In genomic region chr1:47089356-47089755, GRCh38 we compare ENCODE assay signal across 11 cellular contexts. TPM values are rescaled to one million over a fixed set of nuclear protein-coding genes. Genes with fewer than 3 reads are reported as not detected.
DNase-seq lines count a peak whose midpoint lies in the region; TF ChIP-seq lines count a peak whose summit lies in the region.
"Not testable (repeated sequence)": the region's sequence is repeated elsewhere in the genome, so short reads cannot be mapped to it uniquely, and the experiment has no call there.
"Had no signal": no experiment of that assay in that cellular context is flagged by ENCODE, and none has a peak within 500 bp of the region (broad histone marks: within the 10 kb centered on the region; RNA-seq: fewer than 3 reads in every experiment).

No MANE protein-coding gene starts in this region.

- H3K36me3 Mint-ChIP-seq in activated CD4-positive, alpha-beta memory T cell treated with anti-CD3 and anti-CD28 coated beads, Interleukin-2, amount 10 ng/mL, durations not matched to agents 7 days and 5 days (ENCODE audit: low read depth), result not testable (repeated sequence)

- H3K36me3 ChIP-seq in OCI-LY7 (ENCODE audit: insufficient read depth, low read length); parathyroid adenoma (ENCODE audit: control insufficient read depth, insufficient read depth, low read length); uterus: not testable (repeated sequence)

- H3K4me3 Mint-ChIP-seq in activated CD4-positive, alpha-beta memory T cell treated with anti-CD3 and anti-CD28 coated beads, Interleukin-2, amount 10 ng/mL, durations not matched to agents 7 days and 5 days, result not testable (repeated sequence)

- H3K9me3 Mint-ChIP-seq in activated CD4-positive, alpha-beta memory T cell treated with anti-CD3 and anti-CD28 coated beads, Interleukin-2, amount 10 ng/mL, durations not matched to agents 7 days and 5 days, result not testable (repeated sequence)

- not testable (repeated sequence) for H3K9me2 ChIP-seq in OCI-LY7 (ENCODE audit: insufficient read depth, low read length)

- H3K4me2 ChIP-seq in OCI-LY7 (ENCODE audit: low read length); parathyroid adenoma (ENCODE audit: low read length): not testable (repeated sequence)

- not testable (repeated sequence) for H3K27me3 ChIP-seq in parathyroid adenoma (ENCODE audit: control insufficient read depth, insufficient read depth, low read length); uterus

- not testable (repeated sequence) for H3K9me3 ChIP-seq in OCI-LY7 (ENCODE audit: low read length); parathyroid adenoma (ENCODE audit: control insufficient read depth, low read length); uterus

- H3K9ac ChIP-seq in parathyroid adenoma, result not testable (repeated sequence)

- not testable (repeated sequence) for H2AFZ ChIP-seq in OCI-LY7 (ENCODE audit: low read length); parathyroid adenoma

- not testable (repeated sequence) for H3K4me3 ChIP-seq in LNCaP clone FGC (ENCODE audit: low read depth, low read length); OCI-LY7 (ENCODE audit: low read depth, low read length, poor library complexity, severe bottlenecking); choroid plexus epithelial cell (ENCODE audit: low read depth, low read length); parathyroid adenoma (ENCODE audit: low read depth, low read length); uterus

- H3K4me1 Mint-ChIP-seq in activated CD4-positive, alpha-beta memory T cell treated with anti-CD3 and anti-CD28 coated beads, Interleukin-2, amount 10 ng/mL, durations not matched to agents 7 days and 5 days, result not testable (repeated sequence)

- H4K20me1 ChIP-seq in OCI-LY7 (ENCODE audit: insufficient read depth, low read length), result not testable (repeated sequence)

- H3K27ac Mint-ChIP-seq in activated CD4-positive, alpha-beta memory T cell treated with anti-CD3 and anti-CD28 coated beads, Interleukin-2, amount 10 ng/mL, durations not matched to agents 7 days and 5 days, result not testable (repeated sequence)

- not testable (repeated sequence) for BruUV-seq in OCI-LY7 (replicated peaks; lab: Mats Ljungman, UMichigan)

- TF ChIP-seq CTCF in LNCaP clone FGC (IDR thresholded peaks at IDR 0.05; ENCODE audit: control insufficient read depth, extremely low read depth, insufficient read depth) (peak; percentile 57), OCI-LY7 (conservative IDR thresholded peaks at IDR 0.05; ENCODE audit: low read length) (peak; percentile 68), choroid plexus epithelial cell (conservative IDR thresholded peaks at IDR 0.05; ENCODE audit: low read depth, low read length) (peak; percentile 45), parathyroid adenoma (IDR thresholded peaks at IDR 0.05) (peak; percentile 27), uterus (IDR thresholded peaks at IDR 0.05) (peak; percentile 11 to 38 (median 18))

- H3K27me3 Mint-ChIP-seq in activated CD4-positive, alpha-beta memory T cell treated with anti-CD3 and anti-CD28 coated beads, Interleukin-2, amount 10 ng/mL, durations not matched to agents 7 days and 5 days, result not testable (repeated sequence)

- H3K4me1 ChIP-seq in OCI-LY7 (ENCODE audit: insufficient read depth, low read length, poor library complexity, severe bottlenecking); parathyroid adenoma; uterus: not testable (repeated sequence)

- not testable (repeated sequence) for H3K79me2 ChIP-seq in OCI-LY7 (ENCODE audit: insufficient read depth, low read depth, low read length); parathyroid adenoma

- not testable (repeated sequence) for H3K27ac ChIP-seq in OCI-LY7 (ENCODE audit: low read depth, low read length, poor library complexity, severe bottlenecking); parathyroid adenoma; uterus

- POLR2A ChIA-PET in OCI-LY7 (lab: Charles Lee); activated CD4-positive, alpha-beta memory T cell treated with anti-CD3 and anti-CD28 coated beads, Interleukin-2, amount 10 ng/mL, durations not matched to agents 7 days and 5 days (lab: Charles Lee): not testable (repeated sequence)

- intact Hi-C loops in OCI-LY7 (cut with micrococcal nuclease; ENCODE audit: unreplicated experiment); uterus (cut with DNase I; ENCODE audit: low total_unique reads): not testable (repeated sequence)

- DNase-seq in EL (peak; percentile 18), OCI-LY7 (ENCODE audit: low spot score) (peak; percentile 44), choroid plexus epithelial cell (ENCODE audit: low read depth) (peak; percentile 56), inferior parietal cortex (ENCODE audit: extremely low spot score) (peak; percentile 9)
- not testable (repeated sequence) for DNase-seq in LNCaP clone FGC (ENCODE audit: low read depth); uterus
- peak; percentile 36 for DNase-seq in activated CD4-positive, alpha-beta memory T cell treated with anti-CD3 and anti-CD28 coated beads, Interleukin-2, amount 10 ng/mL, durations not matched to agents 7 days and 5 days

- CTCF ChIA-PET in OCI-LY7 (lab: Charles Lee; ENCODE audit: unreplicated experiment); activated CD4-positive, alpha-beta memory T cell treated with anti-CD3 and anti-CD28 coated beads, Interleukin-2, amount 10 ng/mL, durations not matched to agents 7 days and 5 days (lab: Charles Lee): not testable (repeated sequence)

- TF ChIP-seq POLR2A in uterus (IDR thresholded peaks at IDR 0.05), result not testable (repeated sequence)

RNA-seq across cellular contexts. Expression of gene CYP4Z1, which starts 22.3 kb away (rescaled TPM):
- total RNA-seq in OCI-LY7 (2014; rRNA removed; shearing (Covaris generic)), result not detected in 2 replicates
- total RNA-seq in OCI-LY7 (2022) (not detected in 2 replicates), uterus (1 to 10 TPM in 1 of 4 donors, under 1 TPM in 3; 0.41 to 1.8 (median 0.67) TPM)
- total RNA-seq in activated CD4-positive, alpha-beta memory T cell treated with anti-CD3 and anti-CD28 coated beads, Interleukin-2, amount 10 ng/mL, durations not matched to agents 7 days and 5 days, result not detected
- total RNA-seq: activated naive CD4-positive, alpha-beta T cell treated with anti-CD3 and anti-CD28 coated beads, Interleukin-2, amount 50 U/mL, for 72 hours; HT1080 had no signal

RNA-seq across cellular contexts. Expression of gene CYP4A22, which starts 47.9 kb away (rescaled TPM):
- not detected in 2 replicates for total RNA-seq in OCI-LY7 (2014; rRNA removed; shearing (Covaris generic))
- total RNA-seq in OCI-LY7 (2022) (not detected in 2 replicates), uterus (under 1 TPM in 1 of 4 donors, not detected in 3; 0.21 TPM)
- total RNA-seq in activated CD4-positive, alpha-beta memory T cell treated with anti-CD3 and anti-CD28 coated beads, Interleukin-2, amount 10 ng/mL, durations not matched to agents 7 days and 5 days, result not detected
- total RNA-seq: activated naive CD4-positive, alpha-beta T cell treated with anti-CD3 and anti-CD28 coated beads, Interleukin-2, amount 50 U/mL, for 72 hours; frontal cortex; HT1080 had no signal
